Comparison of ENCODE assay signal across 11 cellular contexts in genomic region chr4:9498468-9499058, GRCh38. TPM values are rescaled to one million over a fixed set of nuclear protein-coding genes. Genes with fewer than 3 reads are reported as not detected.
DNase-seq lines count a peak whose midpoint lies in the region; ATAC-seq and TF ChIP-seq lines count a peak whose summit lies in the region.
"Not testable (repeated sequence)": the region's sequence is repeated elsewhere in the genome, so short reads cannot be mapped to it uniquely, and the experiment has no call there.
"Had no signal": no experiment of that assay in that cellular context is flagged by ENCODE, and none has a peak within 500 bp of the region (broad histone marks: within the 10 kb centered on the region; RNA-seq: fewer than 3 reads in every experiment).

No MANE protein-coding gene starts in this region.

- no CpG with 5 or more reads among the region's 33 CpGs for WGBS in iPS DF 6.9 (ENCODE audit: insufficient coverage, insufficient read length)
- WGBS in stomach, 5 donors = 10 to 55% (median 15%) methylated on average over 8 to 32 of the region's 33 CpGs

- DNase-seq in GM23338 (ENCODE audit: low spot score) = peak; percentile 73
- DNase-seq in RWPE1 (ENCODE audit: low spot score) = peak; percentile 0
- DNase-seq in colonic mucosa = peak; percentile 76
- not testable (repeated sequence) for DNase-seq in iPS DF 6.9 (ENCODE audit: low read depth, low spot score)
- peak; percentile 16 for DNase-seq in left kidney (ENCODE audit: low read depth, low spot score)
- DNase-seq in stomach = peak; percentile 62

- H3K79me2 ChIP-seq in GM23338 (replicated peaks; ENCODE audit: insufficient read depth); neural cell (replicated peaks; ENCODE audit: insufficient read depth, low read length): not testable (repeated sequence)

- H3K9me3 Mint-ChIP-seq in GM23338 = not testable (repeated sequence)

- H3K36me3 Mint-ChIP-seq in GM23338 (ENCODE audit: low read depth) = not testable (repeated sequence)

- H3K27me3 ChIP-seq in GM23338 (ENCODE audit: insufficient read depth) (peaks cover 13% of the 10 kb centered on the region; the same call in 1 of the 2 replicates), stomach (peaks cover 0 to 41% (median 8%) of the 10 kb centered on the region in 3 donors)
- not testable (repeated sequence) for H3K27me3 ChIP-seq in colonic mucosa; iPS DF 6.9 (ENCODE audit: control insufficient read depth, insufficient read depth, low read length); neural cell (ENCODE audit: insufficient read depth, low read depth, low read length)

- not testable (repeated sequence) for H3K27ac Mint-ChIP-seq in GM23338

- peak overlapping the region; percentile 79 for H3K4me2 ChIP-seq in GM23338
- H3K4me2 ChIP-seq in neural cell (ENCODE audit: low read length) = not testable (repeated sequence)

- not testable (repeated sequence) for H3F3A ChIP-seq in GM23338 (replicated peaks; ENCODE audit: low read depth); neural cell (ENCODE audit: insufficient read depth, low read length, poor library complexity, severe bottlenecking)

- peaks cover 12% of the 10 kb centered on the region for H3K27me3 Mint-ChIP-seq in GM23338 (ENCODE audit: insufficient read depth, low read depth, poor library complexity)

- not testable (repeated sequence) for H3K27ac ChIP-seq in GM23338 (ENCODE audit: low read depth); RWPE1; colonic mucosa; iPS DF 6.9 (ENCODE audit: low read length); neural cell (ENCODE audit: low read length); stomach

- TF ChIP-seq EP300 in neural cell (conservative IDR thresholded peaks at IDR 0.05; ENCODE audit: poor library complexity, severe bottlenecking); stomach (IDR thresholded peaks at IDR 0.05): not testable (repeated sequence)

- H3K9ac ChIP-seq in colonic mucosa (ENCODE audit: low read depth in 2 of 2, low read length in 2 of 2); neural cell (ENCODE audit: low read length): not testable (repeated sequence)

- not testable (repeated sequence) for TF ChIP-seq POLR2A in stomach (IDR thresholded peaks at IDR 0.05)

- not testable (repeated sequence) for TF ChIP-seq RAD21 in neural cell (conservative IDR thresholded peaks at IDR 0.05)

- CTCF ChIA-PET in RWPE1 (lab: Yijun Ruan, JAX) = interaction anchor here (0.6 kb wide), 1 partner anchor 528 kb away, joined by 3 read pairs; no protein-coding TSS in a partner anchor

- not testable (repeated sequence) for H3K4me1 ChIP-seq in GM23338 (ENCODE audit: insufficient read depth); colonic mucosa; iPS DF 6.9 (ENCODE audit: control insufficient read depth, insufficient read depth, low read length)
- peaks cover 0 to 13% (median 10%) of the 10 kb centered on the region in 4 donors for H3K4me1 ChIP-seq in stomach

- not testable (repeated sequence) for H4K20me1 ChIP-seq in GM23338 (replicated peaks; ENCODE audit: insufficient read depth); neural cell (ENCODE audit: insufficient read depth)

- H3K36me3 ChIP-seq in GM23338 (ENCODE audit: insufficient read depth); colonic mucosa; iPS DF 6.9 (ENCODE audit: control insufficient read depth, insufficient read depth, low read length); neural cell (ENCODE audit: insufficient read depth, low read length); stomach: not testable (repeated sequence)

- not testable (repeated sequence) for TF ChIP-seq CTCF in GM23338 (conservative IDR thresholded peaks at IDR 0.05; ENCODE audit: low read depth in 2 of 2); RWPE1 (conservative IDR thresholded peaks at IDR 0.05; ENCODE audit: low read depth); colonic mucosa (IDR thresholded peaks at IDR 0.05); neural cell (IDR thresholded peaks at IDR 0.05; ENCODE audit: poor library complexity, severe bottlenecking); stomach (IDR thresholded peaks at IDR 0.05)

- POLR2A ChIA-PET in RWPE1 (lab: Yijun Ruan, JAX; ENCODE audit: low non-redundant PET) = not testable (repeated sequence)

- not testable (repeated sequence) for H2AFZ ChIP-seq in GM23338; neural cell (ENCODE audit: low read depth, low read length)

- peak overlapping the region; percentile 62 for H3K4me3 ChIP-seq in GM23338
- peak overlapping the region; percentile 15 for H3K4me3 ChIP-seq in colonic mucosa
- H3K4me3 ChIP-seq in iPS DF 6.9 (ENCODE audit: low read length) = peak overlapping the region; percentile 38; the same call in 1 of the 2 replicates
- H3K4me3 ChIP-seq in neural cell (ENCODE audit: low read length) = peak overlapping the region; percentile 47
- H3K4me3 ChIP-seq in stomach = peak overlapping the region; percentile 20 to 43 (median 26)

- H3K9me2 ChIP-seq in GM23338 (ENCODE audit: insufficient read depth); neural cell (ENCODE audit: insufficient read depth, low read length): not testable (repeated sequence)

- not testable (repeated sequence) for H3K9me3 ChIP-seq in colonic mucosa; iPS DF 6.9 (ENCODE audit: control insufficient read depth, insufficient read depth, low read length); neural cell (ENCODE audit: low read length); stomach

- peak overlapping the region; percentile 82 for H3K4me3 Mint-ChIP-seq in GM23338

- intact Hi-C loops in colonic mucosa (cut with DNase I); stomach (cut with DNase I; ENCODE audit: low total_unique reads): not testable (repeated sequence)

- H3K4me1 Mint-ChIP-seq in GM23338 = not testable (repeated sequence)

- ATAC-seq in GM23338 = peak; percentile 87

TF ChIP-seq in GM23338, 12 proteins besides CTCF, POLR2A, EP300 and RAD21:
- peak; percentile 56 for TF ChIP-seq POLR2AphosphoS5 (IDR thresholded peaks at IDR 0.05; ENCODE audit: low read depth)

RNA-seq across cellular contexts. Expression of gene DEFB131A, which starts 54.3 kb away (rescaled TPM):
- not detected in 2 replicates for total RNA-seq in GM23338 (2014; rRNA removed; shearing (Covaris generic))
- not detected in 2 replicates for polyA plus RNA-seq in GM23338 (2016; fragmentation: Nextera tagmentation; extraction: Ambion mirVana)
- not detected for total RNA-seq in colonic mucosa
- not detected in 2 replicates for polyA plus RNA-seq in neural cell
- polyA minus RNA-seq in neural cell = not detected in 2 replicates
- not detected for total RNA-seq in stomach
- polyA plus RNA-seq in stomach = not detected
- total RNA-seq: Daoy, GM23248, HepG2, HFFc6 had no signal
- polyA plus RNA-seq: GM23248, HepG2 had no signal
